Comparison of ENCODE assay signal across 17 cellular contexts in genomic region chr16:53580038-53580802, GRCh38.
DNase-seq lines count a peak whose midpoint lies in the region; ATAC-seq and TF ChIP-seq lines count a peak whose summit lies in the region.
"Had no signal": no experiment of that assay in that cellular context is flagged by ENCODE, and none has a peak within 500 bp of the region (broad histone marks: within the 10 kb centered on the region; RNA-seq: fewer than 3 reads in every experiment).

No MANE protein-coding gene starts in this region.

- H3K36me3 ChIP-seq in neuronal stem cell (replicated peaks in 1 of 2; ENCODE audit: control insufficient read depth in 2 of 2, insufficient read depth in 2 of 2, low read length in 2 of 2) (no peaks in the 10 kb centered on the region), upper lobe of right lung (no peaks in the 10 kb centered on the region)
- H3K36me3 ChIP-seq: BLaER1 treated with 17β-estradiol and CSF1 and Interleukin-3, amounts not matched to agents 10 nM and 100 nM; HAP-1 had no signal

- no peaks in the 10 kb centered on the region for H4K20me1 ChIP-seq in H9 (ENCODE audit: control insufficient read depth, insufficient read depth, insufficient read length)
- H4K20me1 ChIP-seq: BLaER1 treated with 17β-estradiol and CSF1 and Interleukin-3, amounts not matched to agents 10 nM and 100 nM had no signal

- no peak overlapping the region for H3K4me3 Mint-ChIP-seq in H9
- H3K4me3 Mint-ChIP-seq in endothelial cell (ENCODE audit: unreplicated experiment) = no peak overlapping the region
- H3K4me3 Mint-ChIP-seq: B cell; CD4-positive, CD25-positive, alpha-beta regulatory T cell; CD8-positive, alpha-beta memory T cell had no signal

- H2BK20ac ChIP-seq in H9 (ENCODE audit: low read depth, low read length, poor library complexity, severe bottlenecking) = no peak overlapping the region

- H3K9ac ChIP-seq in H9 (ENCODE audit: extremely low read depth, insufficient read length, low read length) (no peak overlapping the region), neuronal stem cell (ENCODE audit: low read depth, low read length, poor library complexity) (no peak overlapping the region)
- H3K9ac ChIP-seq: BLaER1 treated with 17β-estradiol and CSF1 and Interleukin-3, amounts not matched to agents 10 nM and 100 nM had no signal

- H2AK5ac ChIP-seq in H9 (ENCODE audit: insufficient read length, low read length) = no peak overlapping the region
- H2AK5ac ChIP-seq in neuronal stem cell (ENCODE audit: low read depth, low read length) = peak overlapping the region; percentile 22

- H2BK120ac ChIP-seq in H9 (ENCODE audit: low read depth, low read length, poor library complexity, severe bottlenecking) = no peak overlapping the region
- no peak overlapping the region for H2BK120ac ChIP-seq in neuronal stem cell (ENCODE audit: low read depth, low read length)

- H3K23me2 ChIP-seq in H9 (ENCODE audit: insufficient read length, low read depth, low read length, poor library complexity, severe bottlenecking) = no peaks in the 10 kb centered on the region

- no peak overlapping the region for H4K91ac ChIP-seq in H9 (ENCODE audit: insufficient read length, low read depth, low read length)
- no peak overlapping the region for H4K91ac ChIP-seq in neuronal stem cell (ENCODE audit: low read depth, low read length, poor library complexity)

- WGBS in H9 (ENCODE audit: extremely low coverage, insufficient read length, low lambda C conversion rate) = no CpG with 5 or more reads among the region's 12 CpGs
- no CpG with 5 or more reads among the region's 12 CpGs for WGBS in neuronal stem cell (ENCODE audit: extremely low coverage in 2 of 2, insufficient read length in 2 of 2, insufficient replicate concordance in 1 of 2), 2 donors

- H3K4me3 ChIP-seq in neuronal stem cell (ENCODE audit: low read length in 2 of 2) (no peak overlapping the region), upper lobe of right lung (no peak overlapping the region)
- H3K4me3 ChIP-seq: BLaER1 treated with 17β-estradiol and CSF1 and Interleukin-3, amounts not matched to agents 10 nM and 100 nM; HAP-1 had no signal

- H3K18ac ChIP-seq in H9 (ENCODE audit: insufficient read length, low read depth, low read length) (no peak overlapping the region), neuronal stem cell (ENCODE audit: low read length) (peak overlapping the region; percentile 74)

- ATAC-seq in foreskin keratinocyte (peak; percentile 18), upper lobe of right lung (peak; percentile 25)

- H3K27me3 ChIP-seq in H9 (ENCODE audit: insufficient read depth, low read length) = no peaks in the 10 kb centered on the region
- no peaks in the 10 kb centered on the region for H3K27me3 ChIP-seq in foreskin keratinocyte
- no peaks in the 10 kb centered on the region for H3K27me3 ChIP-seq in neuronal stem cell (ENCODE audit: control insufficient read depth in 3 of 3, insufficient read depth in 3 of 3, low read depth in 1 of 3, low read length in 3 of 3)
- H3K27me3 ChIP-seq in upper lobe of right lung = no peaks in the 10 kb centered on the region
- H3K27me3 ChIP-seq: BLaER1 treated with 17β-estradiol and CSF1 and Interleukin-3, amounts not matched to agents 10 nM and 100 nM had no signal

- no peak overlapping the region for H3K27ac ChIP-seq in H9 (ENCODE audit: insufficient read length, low read depth, low read length)
- H3K27ac ChIP-seq in foreskin keratinocyte = no peak overlapping the region
- H3K27ac ChIP-seq in neuronal stem cell (replicated peaks; ENCODE audit: low read length) = no peak overlapping the region
- no peak overlapping the region for H3K27ac ChIP-seq in upper lobe of right lung
- H3K27ac ChIP-seq: BLaER1 treated with 17β-estradiol and CSF1 and Interleukin-3, amounts not matched to agents 10 nM and 100 nM had no signal

- H3K9me3 Mint-ChIP-seq in H9 (no peaks in the 10 kb centered on the region), endothelial cell (ENCODE audit: unreplicated experiment) (no peaks in the 10 kb centered on the region)
- H3K9me3 Mint-ChIP-seq: CD8-positive, alpha-beta memory T cell had no signal

- no peak overlapping the region for H2AFZ ChIP-seq in H9 (ENCODE audit: low read length)
- H2AFZ ChIP-seq in neuronal stem cell (ENCODE audit: low read length) = no peak overlapping the region

- H3K79me1 ChIP-seq in H9 (ENCODE audit: insufficient read depth, low read depth, low read length, poor library complexity, severe bottlenecking) (no peaks in the 10 kb centered on the region), neuronal stem cell (ENCODE audit: low read depth, low read length) (no peaks in the 10 kb centered on the region)

- H3K36me3 Mint-ChIP-seq in H9 (ENCODE audit: insufficient read depth in 1 of 3, low read depth in 3 of 3) (no peaks in the 10 kb centered on the region; a peak in 1 of 7 replicates), endothelial cell (ENCODE audit: low read depth, unreplicated experiment) (no peaks in the 10 kb centered on the region)
- H3K36me3 Mint-ChIP-seq: CD4-positive, CD25-positive, alpha-beta regulatory T cell; CD8-positive, alpha-beta memory T cell had no signal

- H3K27me3 Mint-ChIP-seq in H9 (ENCODE audit: low read depth) (no peaks in the 10 kb centered on the region; the same call in 1 of the 2 replicates), endothelial cell (ENCODE audit: unreplicated experiment) (no peaks in the 10 kb centered on the region)
- H3K27me3 Mint-ChIP-seq: B cell; CD4-positive, CD25-positive, alpha-beta regulatory T cell had no signal

- no peaks in the 10 kb centered on the region for H3K79me2 ChIP-seq in H9 (ENCODE audit: insufficient read depth, low read length)

- H3K9me3 ChIP-seq in H9 (ENCODE audit: control insufficient read depth, low read depth, low read length) (no peaks in the 10 kb centered on the region), neuronal stem cell (replicated peaks in 1 of 2; ENCODE audit: control insufficient read depth in 2 of 2, insufficient read depth in 1 of 2, low read depth in 1 of 2, low read length in 2 of 2) (no peaks in the 10 kb centered on the region), upper lobe of right lung (no peaks in the 10 kb centered on the region)
- H3K9me3 ChIP-seq: HAP-1 had no signal

- no peak overlapping the region for H3K23ac ChIP-seq in H9 (ENCODE audit: insufficient read length, low read depth, low read length)
- H3K23ac ChIP-seq in neuronal stem cell (ENCODE audit: low read depth, low read length, poor library complexity) = peak overlapping the region; percentile 71

- no peak overlapping the region for H2BK12ac ChIP-seq in H9 (ENCODE audit: insufficient read length, low read depth, low read length)
- no peak overlapping the region for H2BK12ac ChIP-seq in neuronal stem cell (ENCODE audit: low read length)

- DNase-seq in H9 (no peak), foreskin keratinocyte (no peak), neuronal stem cell (ENCODE audit: low spot score) (no peak), upper lobe of right lung (no peak), endothelial cell (ENCODE audit: low spot score) (no peak), NCI-H345 (lab: John Stamatoyannopoulos, UW) (no peak), globus pallidus (ENCODE audit: low spot score) (no peak)
- DNase-seq: CD4-positive, CD25-positive, alpha-beta regulatory T cell; CD8-positive, alpha-beta memory T cell; COR-L47; DMS 273 treated with DMSO at 0.1 percent for 48 hours; DMS53; DND-41; EL had no signal

- no peak overlapping the region for H2BK5ac ChIP-seq in H9 (ENCODE audit: insufficient read length, low read length)
- H2BK5ac ChIP-seq in neuronal stem cell (ENCODE audit: low read length) = no peak overlapping the region

- H4K8ac ChIP-seq in H9 (replicated peaks; ENCODE audit: insufficient read length, low read depth, low read length) = no peak overlapping the region
- H4K8ac ChIP-seq in neuronal stem cell (ENCODE audit: low read depth, low read length) = peak overlapping the region; percentile 24

- intact Hi-C loops in upper lobe of right lung (cut with DNase I) = no loop called here

- H2BK15ac ChIP-seq in H9 (ENCODE audit: low read depth, low read length) = no peak overlapping the region
- H2BK15ac ChIP-seq in neuronal stem cell (ENCODE audit: low read length) = no peak overlapping the region

- H3K4me1 ChIP-seq in H9 (ENCODE audit: insufficient read depth, low read length) = no peaks in the 10 kb centered on the region
- H3K4me1 ChIP-seq in foreskin keratinocyte = no peaks in the 10 kb centered on the region
- H3K4me1 ChIP-seq in neuronal stem cell (ENCODE audit: control insufficient read depth in 2 of 2, insufficient read depth in 1 of 2, low read depth in 1 of 2, low read length in 2 of 2) = no peaks in the 10 kb centered on the region
- no peaks in the 10 kb centered on the region for H3K4me1 ChIP-seq in upper lobe of right lung
- H3K4me1 ChIP-seq: HAP-1 had no signal

- no peak overlapping the region for H3K4ac ChIP-seq in H9 (ENCODE audit: low read depth, low read length)
- H3K4ac ChIP-seq in neuronal stem cell (ENCODE audit: low read length) = no peak overlapping the region

- H3K56ac ChIP-seq in H9 (ENCODE audit: insufficient read length, low read depth, low read length) = no peak overlapping the region

- no peak overlapping the region for H3K27ac Mint-ChIP-seq in H9
- no peak overlapping the region for H3K27ac Mint-ChIP-seq in endothelial cell (ENCODE audit: unreplicated experiment)
- H3K27ac Mint-ChIP-seq: B cell; CD4-positive, CD25-positive, alpha-beta regulatory T cell had no signal

- TF ChIP-seq CTCF in H9 (conservative IDR thresholded peaks at IDR 0.05) = no peak
- TF ChIP-seq CTCF in foreskin keratinocyte (conservative IDR thresholded peaks at IDR 0.05) = no peak
- TF ChIP-seq CTCF in upper lobe of right lung (IDR thresholded peaks at IDR 0.05) = no peak
- no peak for TF ChIP-seq CTCF in endothelial cell (IDR thresholded peaks at IDR 0.05; ENCODE audit: unreplicated experiment)

- H3K14ac ChIP-seq in H9 (ENCODE audit: insufficient read depth, low read length) (0 out of 2 replicates have a peak overlapping the region, but pooled peaks have one; percentile 53), neuronal stem cell (ENCODE audit: low read length) (no peak overlapping the region)

- no peak overlapping the region for H3T11ph ChIP-seq in H9 (ENCODE audit: low read length)

- H3K4me2 ChIP-seq in H9 (ENCODE audit: insufficient read depth, insufficient read length, low read length) (no peak overlapping the region), neuronal stem cell (ENCODE audit: insufficient read depth, low read length, poor library complexity, severe bottlenecking) (no peak overlapping the region)
- H3K4me2 ChIP-seq: BLaER1 treated with 17β-estradiol and CSF1 and Interleukin-3, amounts not matched to agents 10 nM and 100 nM had no signal

- H3K4me1 Mint-ChIP-seq in H9 = peaks cover 0 to 5% of the 10 kb centered on the region in 2 experiments; a peak in 1 of 4 replicates
- no peaks in the 10 kb centered on the region for H3K4me1 Mint-ChIP-seq in endothelial cell (ENCODE audit: unreplicated experiment)
- H3K4me1 Mint-ChIP-seq: B cell; CD8-positive, alpha-beta memory T cell had no signal

- H4K5ac ChIP-seq in H9 (ENCODE audit: insufficient read length, low read depth, low read length) = no peak overlapping the region
